In genomic region chr10:24448351-24449009, GRCh38 we compare ENCODE assay signal across 15 cellular contexts.
A peak's percentile ranks its signal among the peaks of the same experiment; 100 is the strongest.
DNase-seq lines count a peak whose midpoint lies in the region; ATAC-seq, FAIRE-seq and TF ChIP-seq lines count a peak whose summit lies in the region.
"Had no signal": no experiment of that assay in that cellular context is flagged by ENCODE, and none has a peak within 500 bp of the region (broad histone marks: within the 10 kb centered on the region; RNA-seq: fewer than 3 reads in every experiment).

No MANE protein-coding gene starts in this region.

- no peaks in the 10 kb centered on the region for H3K9me2 ChIP-seq in PC-9 (ENCODE audit: insufficient read depth)

- H3K79me2 ChIP-seq in OCI-LY3 (ENCODE audit: low read length), result no peaks in the 10 kb centered on the region
- H3K79me2 ChIP-seq in endothelial cell of umbilical vein (ENCODE audit: control insufficient read depth, insufficient read depth, low read length), result no peaks in the 10 kb centered on the region
- H3K79me2 ChIP-seq in parathyroid adenoma, result peaks cover 4% of the 10 kb centered on the region
- H3K79me2 ChIP-seq in PC-9 (ENCODE audit: low read depth), result no peaks in the 10 kb centered on the region

- no TSS peak for BruUV-seq in endothelial cell of umbilical vein (replicated peaks; lab: Mats Ljungman, UMichigan)
- BruUV-seq in PC-9 (replicated peaks; lab: Mats Ljungman, UMichigan), result no TSS peak

- H3K27ac ChIP-seq in BLaER1 treated with 17β-estradiol and CSF1 and Interleukin-3, amounts not matched to agents 10 nM and 100 nM, result peak overlapping the region in 3 of 11 experiments; percentile 62 to 72 (median 62); a peak in 5 of 22 replicates
- H3K27ac ChIP-seq in OCI-LY3 (ENCODE audit: low read length) (no peak overlapping the region), endothelial cell of umbilical vein (ENCODE audit: insufficient read depth, low read depth, low read length) (no peak overlapping the region), parathyroid adenoma (peak overlapping the region; percentile 46), PC-9 (no peak overlapping the region)
- H3K27ac ChIP-seq: WERI-Rb-1 had no signal

- intact Hi-C loops in endothelial cell of umbilical vein (cut with micrococcal nuclease), result loop anchor here (1.0 kb wide), 2 partner anchors 15 to 65 kb away; no protein-coding TSS in a partner anchor
- intact Hi-C loops in PC-9 (cut with micrococcal nuclease; ENCODE audit: unreplicated experiment), result no loop called here

- H3K9ac ChIP-seq in BLaER1 treated with 17β-estradiol and CSF1 and Interleukin-3, amounts not matched to agents 10 nM and 100 nM, result peak overlapping the region in 2 of 11 experiments; percentile 34 to 79; a peak in 1 of 22 replicates
- H3K9ac ChIP-seq in OCI-LY3 (ENCODE audit: low read length) (no peak overlapping the region), endothelial cell of umbilical vein (replicated peaks; ENCODE audit: extremely low read depth, insufficient read depth, low read length) (no peak overlapping the region), parathyroid adenoma (no peak overlapping the region)

- POLR2A ChIA-PET in endothelial cell of umbilical vein (lab: Charles Lee), result no interaction called here
- POLR2A ChIA-PET in PC-9 (lab: Charles Lee; ENCODE audit: unreplicated experiment), result no interaction called here

- dilution Hi-C loops in endothelial cell of umbilical vein (cut with MboI; ENCODE audit: extremely low pct_ligation_motif_present, low sequenced_read_pairs), result no loop called here

- no peaks in the 10 kb centered on the region for H3K9me3 ChIP-seq in BLaER1 treated with 17β-estradiol and CSF1 and Interleukin-3, amounts not matched to agents 10 nM and 100 nM (replicated peaks in 1 of 11)
- H3K9me3 ChIP-seq in OCI-LY3 (ENCODE audit: insufficient read depth, low read length) (no peaks in the 10 kb centered on the region), endothelial cell of umbilical vein (replicated peaks; ENCODE audit: control insufficient read depth, insufficient read depth, low read length) (no peaks in the 10 kb centered on the region), parathyroid adenoma (ENCODE audit: control insufficient read depth, low read length) (no peaks in the 10 kb centered on the region), PC-9 (ENCODE audit: insufficient read depth, low read depth) (no peaks in the 10 kb centered on the region)

- no peaks in the 10 kb centered on the region for H3F3A ChIP-seq in PC-9 (ENCODE audit: insufficient read depth, low read depth)

- H2AFZ ChIP-seq in OCI-LY3 (ENCODE audit: low read depth, low read length), result no peak overlapping the region
- H2AFZ ChIP-seq in endothelial cell of umbilical vein (ENCODE audit: low read depth, low read length), result peak overlapping the region; percentile 93
- no peak overlapping the region for H2AFZ ChIP-seq in parathyroid adenoma
- H2AFZ ChIP-seq in PC-9, result no peak overlapping the region

- peaks cover 7 to 56% (median 13%) of the 10 kb centered on the region in 10 experiments; a peak in 15 of 20 replicates for H3K4me1 ChIP-seq in BLaER1 treated with 17β-estradiol and CSF1 and Interleukin-3, amounts not matched to agents 10 nM and 100 nM
- H3K4me1 ChIP-seq in OCI-LY3 (ENCODE audit: low read length), result peaks cover 37% of the 10 kb centered on the region
- H3K4me1 ChIP-seq in endothelial cell of umbilical vein (ENCODE audit: control insufficient read depth, extremely low read depth, insufficient read depth, low read length), result peaks cover 12% of the 10 kb centered on the region
- H3K4me1 ChIP-seq in parathyroid adenoma, result peaks cover 21% of the 10 kb centered on the region
- peaks cover 18% of the 10 kb centered on the region; the same call in 1 of the 2 replicates for H3K4me1 ChIP-seq in PC-9 (replicated peaks; ENCODE audit: insufficient read depth)

- peak overlapping the region in 7 of 11 experiments; percentile 0 to 83 (median 46); a peak in 8 of 22 replicates for H3K4me2 ChIP-seq in BLaER1 treated with 17β-estradiol and CSF1 and Interleukin-3, amounts not matched to agents 10 nM and 100 nM
- H3K4me2 ChIP-seq in OCI-LY3 (ENCODE audit: low read length) (peak overlapping the region; percentile 53), endothelial cell of umbilical vein (ENCODE audit: insufficient read depth, low read length) (peak overlapping the region; percentile 57), parathyroid adenoma (ENCODE audit: low read length) (peak overlapping the region; percentile 61), PC-9 (no peak overlapping the region)

- peaks cover 0 to 6% (median 0%) of the 10 kb centered on the region in 11 experiments; a peak in 2 of 22 replicates for H4K20me1 ChIP-seq in BLaER1 treated with 17β-estradiol and CSF1 and Interleukin-3, amounts not matched to agents 10 nM and 100 nM
- peaks cover 7% of the 10 kb centered on the region for H4K20me1 ChIP-seq in OCI-LY3 (ENCODE audit: insufficient read depth, low read length)
- H4K20me1 ChIP-seq in endothelial cell of umbilical vein (replicated peaks; ENCODE audit: control insufficient read depth, extremely low read depth, insufficient read depth, low read length), result no peaks in the 10 kb centered on the region
- no peaks in the 10 kb centered on the region for H4K20me1 ChIP-seq in PC-9 (ENCODE audit: insufficient read depth)

- ATAC-seq in GM19023 (IDR thresholded peaks at IDR 0.05; ENCODE audit: unreplicated experiment) (no peak), GM18909 (IDR thresholded peaks at IDR 0.05; ENCODE audit: poor library complexity, unreplicated experiment) (no peak)

- CTCF ChIA-PET in endothelial cell of umbilical vein (lab: Charles Lee) (no interaction called here), PC-9 (lab: Charles Lee) (no interaction called here)

- H3K9me1 ChIP-seq in endothelial cell of umbilical vein (replicated peaks; ENCODE audit: control insufficient read depth, extremely low read depth, insufficient read depth, low read length), result no peaks in the 10 kb centered on the region

- no peak for TF ChIP-seq POLR2A in endothelial cell of umbilical vein (IDR thresholded peaks at IDR 0.05; ENCODE audit: low read depth, low read length)

- TF ChIP-seq CTCF in OCI-LY3 (IDR thresholded peaks at IDR 0.05; ENCODE audit: low read depth, low read length) (no peak), endothelial cell of umbilical vein (IDR thresholded peaks at IDR 0.05; ENCODE audit: extremely low read depth in 1 of 2, insufficient read depth in 1 of 2, low read depth in 1 of 2, low read length in 2 of 2) (no peak), parathyroid adenoma (IDR thresholded peaks at IDR 0.05) (no peak), PC-9 (conservative IDR thresholded peaks at IDR 0.05) (no peak)

- peak; percentile 82 for FAIRE-seq in endothelial cell of umbilical vein (lab: Jason Lieb, UNC)
- FAIRE-seq: GM12891 had no signal

- no peaks in the 10 kb centered on the region for H3K27me3 ChIP-seq in BLaER1 treated with 17β-estradiol and CSF1 and Interleukin-3, amounts not matched to agents 10 nM and 100 nM
- peaks cover 27% of the 10 kb centered on the region for H3K27me3 ChIP-seq in OCI-LY3 (ENCODE audit: low read depth, low read length)
- no peaks in the 10 kb centered on the region for H3K27me3 ChIP-seq in endothelial cell of umbilical vein (ENCODE audit: control insufficient read depth in 2 of 2, insufficient read depth in 2 of 2, low read length in 2 of 2)
- no peaks in the 10 kb centered on the region for H3K27me3 ChIP-seq in parathyroid adenoma (ENCODE audit: control insufficient read depth, insufficient read depth, low read length)
- H3K27me3 ChIP-seq in PC-9 (ENCODE audit: insufficient read depth, low read depth), result no peaks in the 10 kb centered on the region

- DNase-seq in endothelial cell of umbilical vein (ENCODE audit: low read depth, low spot score) (peak; percentile 17), PC-9 (no peak), NCI-H1436 (lab: John Stamatoyannopoulos, UW) (no peak)
- DNase-seq: activated CD8-positive, alpha-beta memory T cell treated with anti-CD3 and anti-CD28 coated beads, Interleukin-2, amount 50 U/mL, for 48 hours; DMS79 treated with DMSO at 0.1 percent for 48 hours; effector CD4-positive, alpha-beta T cell; NCI-H146; nucleus accumbens; WERI-Rb-1 had no signal

- H3K4me3 ChIP-seq in BLaER1 treated with 17β-estradiol and CSF1 and Interleukin-3, amounts not matched to agents 10 nM and 100 nM, result peak overlapping the region in 1 of 10 experiments; percentile 52; a peak in 1 of 20 replicates
- H3K4me3 ChIP-seq in OCI-LY3 (ENCODE audit: low read length) (peak overlapping the region; percentile 17), endothelial cell of umbilical vein (replicated peaks in 1 of 3; ENCODE audit: insufficient read depth in 1 of 3, low read depth in 1 of 3, low read length in 3 of 3) (no peak overlapping the region), parathyroid adenoma (ENCODE audit: low read depth, low read length) (peak overlapping the region; percentile 17), PC-9 (no peak overlapping the region)

- no peaks in the 10 kb centered on the region for H3K36me3 ChIP-seq in BLaER1 treated with 17β-estradiol and CSF1 and Interleukin-3, amounts not matched to agents 10 nM and 100 nM
- H3K36me3 ChIP-seq in OCI-LY3 (replicated peaks; ENCODE audit: low read depth, low read length) (no peaks in the 10 kb centered on the region), endothelial cell of umbilical vein (ENCODE audit: control insufficient read depth in 2 of 2, extremely low read depth in 1 of 2, insufficient read depth in 2 of 2, low read length in 2 of 2) (no peaks in the 10 kb centered on the region), parathyroid adenoma (ENCODE audit: control insufficient read depth, insufficient read depth, low read length) (no peaks in the 10 kb centered on the region), PC-9 (ENCODE audit: low read depth) (no peaks in the 10 kb centered on the region)
- H3K36me3 ChIP-seq: WERI-Rb-1 had no signal

TF ChIP-seq in endothelial cell of umbilical vein, 7 proteins besides CTCF, POLR2A, EP300 and RAD21:
- TF ChIP-seq POLR2AphosphoS5 (IDR thresholded peaks at IDR 0.05; ENCODE audit: insufficient read depth, low read depth, low read length) (no peak), GATA2 (IDR thresholded peaks at IDR 0.05; ENCODE audit: insufficient read depth, insufficient read length, low read depth, low read length) (peak; percentile 52), MYC (IDR thresholded peaks at IDR 0.05; ENCODE audit: low read depth, low read length) (no peak), JUN (IDR thresholded peaks at IDR 0.05; ENCODE audit: borderline replicate concordance, insufficient read depth, insufficient read length, low read depth) (peak; percentile 59), MAX (IDR thresholded peaks at IDR 0.05; ENCODE audit: insufficient read depth, insufficient read length) (no peak), FOS (IDR thresholded peaks at IDR 0.05; ENCODE audit: borderline replicate concordance, insufficient read depth, low read length) (peak; percentile 9), EZH2 (IDR thresholded peaks at IDR 0.05; ENCODE audit: borderline replicate concordance, low read depth, low read length, severe bottlenecking) (no peak)

Comparison
In these comparisons a context has a peak if more than half of its experiments do, and no peak if none do; other contexts are left out.
1. H3K4me3 ChIP-seq: peak in OCI-LY3 (single experiment) and parathyroid adenoma (single experiment); none in endothelial cell of umbilical vein (0 of 3) and PC-9 (single experiment).